Comparison of ENCODE assay signal across 16 cellular contexts in the genomic region with DNA sequence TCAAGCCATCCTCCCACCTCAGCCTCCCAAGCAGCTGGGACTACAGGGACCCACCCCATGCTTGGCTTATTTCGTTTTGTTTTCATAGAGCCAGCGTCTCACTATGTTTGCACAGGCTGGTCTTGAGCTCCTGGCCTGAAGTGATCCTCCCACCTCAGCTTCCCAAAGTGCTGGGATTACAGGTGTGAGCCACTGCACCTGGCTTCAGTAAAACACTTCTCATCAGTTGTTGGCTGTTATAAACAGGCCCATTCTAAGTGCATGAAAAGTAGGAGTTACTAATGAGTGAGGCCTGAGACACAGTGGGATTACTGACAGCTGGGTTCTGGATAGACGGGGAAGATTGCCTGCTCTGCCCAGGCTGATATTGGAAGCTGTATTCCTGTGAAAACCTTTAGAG. TPM values are rescaled to one million over a fixed set of nuclear protein-coding genes. Genes with fewer than 3 reads are reported as not detected.
A peak's percentile ranks its signal among the peaks of the same experiment; 100 is the strongest.
DNase-seq lines count a peak whose midpoint lies in the region; ATAC-seq and TF ChIP-seq lines count a peak whose summit lies in the region.
"Had no signal": no experiment of that assay in that cellular context is flagged by ENCODE, and none has a peak within 500 bp of the region (broad histone marks: within the 10 kb centered on the region; RNA-seq: fewer than 3 reads in every experiment).

No MANE protein-coding gene starts in this region.

- H3K27me3 Mint-ChIP-seq in stimulated activated memory B cell treated with anti-CD40 and anti-IgM and Interleukin-4, amounts not matched to agents 10 μg/mL and 1 μg/mL and 100 μg/mL, for 72 hours: peaks cover 31% of the 10 kb centered on the region
- H3K27me3 Mint-ChIP-seq: activated T-cell treated with anti-CD3 and anti-CD28 coated beads, Interleukin-2, amount 50 U/mL, for 24 hours had no signal

- H3K9me2 ChIP-seq in hepatocyte (replicated peaks; ENCODE audit: insufficient read depth): no peaks in the 10 kb centered on the region

- no peaks in the 10 kb centered on the region for H3K9me3 Mint-ChIP-seq in stimulated activated memory B cell treated with anti-CD40 and anti-IgM and Interleukin-4, amounts not matched to agents 10 μg/mL and 1 μg/mL and 100 μg/mL, for 72 hours
- H3K9me3 Mint-ChIP-seq: activated T-cell treated with anti-CD3 and anti-CD28 coated beads, Interleukin-2, amount 50 U/mL, for 24 hours had no signal

- H3K79me2 ChIP-seq in hepatocyte: no peaks in the 10 kb centered on the region

- ATAC-seq in stimulated activated memory B cell treated with anti-CD40 and anti-IgM and Interleukin-4, amounts not matched to agents 10 μg/mL and 1 μg/mL and 100 μg/mL, for 72 hours: no peak
- no peak for ATAC-seq in HG03159 (IDR thresholded peaks at IDR 0.05; ENCODE audit: unreplicated experiment)

- H3K27ac Mint-ChIP-seq in stimulated activated memory B cell treated with anti-CD40 and anti-IgM and Interleukin-4, amounts not matched to agents 10 μg/mL and 1 μg/mL and 100 μg/mL, for 72 hours: peak overlapping the region; percentile 30
- H3K27ac Mint-ChIP-seq: activated T-cell treated with anti-CD3 and anti-CD28 coated beads, Interleukin-2, amount 50 U/mL, for 24 hours had no signal

- H2AFZ ChIP-seq in hepatocyte: no peak overlapping the region
- H2AFZ ChIP-seq: PC-9 had no signal

- H3K4me2 ChIP-seq in hepatocyte: peak overlapping the region; percentile 60
- H3K4me2 ChIP-seq: PC-9 had no signal

- no peak for TF ChIP-seq CTCF in hepatocyte (IDR thresholded peaks at IDR 0.05; ENCODE audit: poor library complexity)

- peaks cover 34% of the 10 kb centered on the region for H3K36me3 Mint-ChIP-seq in stimulated activated memory B cell treated with anti-CD40 and anti-IgM and Interleukin-4, amounts not matched to agents 10 μg/mL and 1 μg/mL and 100 μg/mL, for 72 hours

- no peaks in the 10 kb centered on the region for H4K20me1 ChIP-seq in hepatocyte (ENCODE audit: insufficient read depth, poor library complexity, severe bottlenecking)

- no peak overlapping the region for H3K4me3 Mint-ChIP-seq in stimulated activated memory B cell treated with anti-CD40 and anti-IgM and Interleukin-4, amounts not matched to agents 10 μg/mL and 1 μg/mL and 100 μg/mL, for 72 hours
- H3K4me3 Mint-ChIP-seq: activated T-cell treated with anti-CD3 and anti-CD28 coated beads, Interleukin-2, amount 50 U/mL, for 24 hours had no signal

- 31% methylated on average over 3 of the region's 3 CpGs for WGBS in hepatocyte (ENCODE audit: low lambda C conversion rate, missing lambda C conversion rate)

- H3K9me3 ChIP-seq in hepatocyte (ENCODE audit: low read depth): no peaks in the 10 kb centered on the region
- H3K9me3 ChIP-seq: upper lobe of right lung had no signal

- H3K4me3 ChIP-seq in hepatocyte: no peak overlapping the region
- H3K4me3 ChIP-seq: PC-9, upper lobe of right lung had no signal

- peak; percentile 16 for DNase-seq in NCI-H2196 (lab: John Stamatoyannopoulos, UW; ENCODE audit: unreplicated experiment)
- DNase-seq in NCI-H2196 treated with DMSO at 0.1 percent for 48 hours (lab: John Stamatoyannopoulos, UW; ENCODE audit: unreplicated experiment): no peak
- peak; percentile 91 for DNase-seq in NCI-H69 (lab: John Stamatoyannopoulos, UW)
- DNase-seq in hepatocyte (ENCODE audit: low spot score): no peak
- no peak for DNase-seq in NOMO-1 (lab: John Stamatoyannopoulos, UW; ENCODE audit: unreplicated experiment in 2 of 2)
- DNase-seq in RPMI8226: no peak
- DNase-seq: dermis blood vessel endothelial cell, IMR-90, mammary epithelial cell, NCI-H1930 had no signal

- peaks cover 46% of the 10 kb centered on the region for H3K4me1 ChIP-seq in hepatocyte (ENCODE audit: insufficient read depth)
- H3K4me1 ChIP-seq: upper lobe of right lung had no signal

- peak overlapping the region; percentile 83 for H3K27ac ChIP-seq in hepatocyte
- H3K27ac ChIP-seq: PC-9, upper lobe of right lung had no signal

- H3K36me3 ChIP-seq in hepatocyte (replicated peaks; ENCODE audit: insufficient read depth, low read depth): no peaks in the 10 kb centered on the region
- H3K36me3 ChIP-seq: upper lobe of right lung had no signal

- H3K27me3 ChIP-seq in hepatocyte: no peaks in the 10 kb centered on the region

- H3K4me1 Mint-ChIP-seq in stimulated activated memory B cell treated with anti-CD40 and anti-IgM and Interleukin-4, amounts not matched to agents 10 μg/mL and 1 μg/mL and 100 μg/mL, for 72 hours: peaks cover 21% of the 10 kb centered on the region

RNA-seq across cellular contexts. Expression of a gene that starts 3.5 kb away (rescaled TPM):
- total RNA-seq in hepatocyte: 5.6 and 7.0 TPM in 2 replicates
- 5.5 and 7.6 TPM in 2 replicates for polyA plus RNA-seq in hepatocyte
- total RNA-seq: dermis blood vessel endothelial cell, IMR-90, PC-9, pulmonary artery endothelial cell had no signal
- polyA plus RNA-seq: IMR-90, mammary epithelial cell had no signal

Comparison
In these comparisons a context has a peak if more than half of its experiments do, and no peak if none do; other contexts are left out.
1. DNase-seq: peak in NCI-H2196 (single experiment) and NCI-H69 (single experiment); none in NCI-H2196 treated with DMSO at 0.1 percent for 48 hours (single experiment), hepatocyte (single experiment), NOMO-1 (0 of 2) and RPMI8226 (single experiment).